10 cellular contexts compared by ENCODE assay signal in genomic region chr1:180586671-180587155, GRCh38. TPM values are rescaled to one million over a fixed set of nuclear protein-coding genes. Genes with fewer than 3 reads are reported as not detected.
DNase-seq lines count a peak whose midpoint lies in the region; ATAC-seq, FAIRE-seq and TF ChIP-seq lines count a peak whose summit lies in the region.
"Had no signal": no experiment of that assay in that cellular context is flagged by ENCODE, and none has a peak within 500 bp of the region (broad histone marks: within the 10 kb centered on the region; RNA-seq: fewer than 3 reads in every experiment).

No MANE protein-coding gene starts in this region.

- no peak overlapping the region for H3K4me3 ChIP-seq in HepG2 (replicated peaks in 1 of 3; ENCODE audit: insufficient read depth in 1 of 3, low read depth in 2 of 3, low read length in 3 of 3)
- H3K4me3 ChIP-seq in right lobe of liver, result no peak overlapping the region
- no peak overlapping the region for H3K4me3 ChIP-seq in esophagus squamous epithelium
- no peak overlapping the region for H3K4me3 ChIP-seq in tibial artery
- H3K4me3 ChIP-seq: gastrocnemius medialis had no signal

- in situ Hi-C loops in HepG2 (cut with HindIII; ENCODE audit: extremely low pct_ligation_motif_present, low pct_unique_long_range_greater_than_20kb), result no loop called here

- intact Hi-C loops in HepG2 (cut with micrococcal nuclease; ENCODE audit: unreplicated experiment), result loop anchor here (5.0 kb wide), 1 partner anchor 46 kb away; the partner anchor contains the start of gene XPR1
- intact Hi-C loops in right lobe of liver (cut with DNase I), result no loop called here
- intact Hi-C loops in esophagus squamous epithelium (cut with DNase I), result no loop called here
- intact Hi-C loops in tibial artery (cut with DNase I; ENCODE audit: low total_unique reads), result no loop called here

- H3K36me3 ChIP-seq in HepG2 (replicated peaks in 1 of 2; ENCODE audit: control insufficient read depth in 1 of 2, insufficient read depth in 2 of 2, low read length in 2 of 2) (no peaks in the 10 kb centered on the region), right lobe of liver (no peaks in the 10 kb centered on the region), esophagus squamous epithelium (no peaks in the 10 kb centered on the region), tibial artery (no peaks in the 10 kb centered on the region)
- H3K36me3 ChIP-seq: gastrocnemius medialis had no signal

- 0% methylated on average over 1 of the region's 1 CpG for WGBS in HepG2 (ENCODE audit: low lambda C conversion rate)
- WGBS in right lobe of liver (ENCODE audit: insufficient coverage, low coverage, low lambda C conversion rate, missing lambda C conversion rate), result 27% methylated on average over 1 of the region's 1 CpG
- WGBS in esophagus squamous epithelium, 2 donors, result 36 to 44% methylated on average over 1 of the region's 1 CpG

- no peaks in the 10 kb centered on the region for H3K79me2 ChIP-seq in HepG2 (ENCODE audit: insufficient read depth, low read length)

- ATAC-seq in HepG2 (peak; percentile 90), right lobe of liver (no peak), HG02678 (IDR thresholded peaks at IDR 0.05; ENCODE audit: unreplicated experiment) (no peak), GM18858 (IDR thresholded peaks at IDR 0.05; ENCODE audit: unreplicated experiment) (no peak)
- ATAC-seq: gastrocnemius medialis, T-cell had no signal

- TF ChIP-seq POLR2A in HepG2 (IDR thresholded peaks at IDR 0.05; ENCODE audit: insufficient read depth in 1 of 2, low read depth in 2 of 2, low read length in 2 of 2), result no peak
- no peak for TF ChIP-seq POLR2A in right lobe of liver (IDR thresholded peaks at IDR 0.05)
- TF ChIP-seq POLR2A in esophagus squamous epithelium (IDR thresholded peaks at IDR 0.05), result no peak

- FAIRE-seq in HepG2 (lab: Jason Lieb, UNC), result peak; percentile 75

- H3K27ac ChIP-seq in HepG2 (ENCODE audit: extremely low read length, insufficient read depth, low read length) (peak overlapping the region; percentile 53), right lobe of liver (no peak overlapping the region), esophagus squamous epithelium (peak overlapping the region in 3 of 4 donors; percentile 77 to 83 (median 80)), tibial artery (no peak overlapping the region)
- H3K27ac ChIP-seq: gastrocnemius medialis had no signal

- no peaks in the 10 kb centered on the region for H3K9me3 ChIP-seq in HepG2 (ENCODE audit: low read length)
- no peaks in the 10 kb centered on the region for H3K9me3 ChIP-seq in right lobe of liver
- H3K9me3 ChIP-seq in esophagus squamous epithelium, result no peaks in the 10 kb centered on the region
- H3K9me3 ChIP-seq in tibial artery, result peaks cover 0 to 5% (median 0%) of the 10 kb centered on the region in 3 donors
- H3K9me3 ChIP-seq: gastrocnemius medialis had no signal

- POLR2A ChIA-PET in HepG2 (lab: Yijun Ruan, JAX), result interaction anchor here (0.6 to 2.7 kb wide), 5 partner anchors 12 to 276 kb away, joined by 4 to 11 read pairs (median 4); partner anchors contain the start of gene XPR1

- no TSS peak for BruUV-seq in HepG2 (replicated peaks; lab: Mats Ljungman, UMichigan)

- CTCF ChIA-PET in HepG2 (lab: Yijun Ruan, JAX; ENCODE audit: low intra/inter-chr PET ratio, low total read pairs), result no interaction called here

- peak in 1 of 2 experiments; percentile 71; a peak in 2 of 4 replicates for TF ChIP-seq EP300 in HepG2 (IDR thresholded peaks at IDR 0.05; ENCODE audit: low read depth in 2 of 2, low read length in 2 of 2)
- TF ChIP-seq EP300 in HepG2 (CRISPR knock-in tag; IDR thresholded peaks at IDR 0.05; ENCODE audit: borderline replicate concordance), result peak; percentile 49; the same call in 1 of the 2 replicates

- no peak overlapping the region for H2AFZ ChIP-seq in HepG2 (ENCODE audit: low read length)

- H3K27me3 ChIP-seq in HepG2 (ENCODE audit: control insufficient read depth in 1 of 2, insufficient read depth in 2 of 2, low read length in 2 of 2) (no peaks in the 10 kb centered on the region), right lobe of liver (no peaks in the 10 kb centered on the region), esophagus squamous epithelium (no peaks in the 10 kb centered on the region), tibial artery (no peaks in the 10 kb centered on the region)
- H3K27me3 ChIP-seq: gastrocnemius medialis had no signal

- TF ChIP-seq CTCF in HepG2 (CRISPR knock-in tag; IDR thresholded peaks at IDR 0.05) (no peak), right lobe of liver (IDR thresholded peaks at IDR 0.05) (no peak), esophagus squamous epithelium (IDR thresholded peaks at IDR 0.05) (no peak), tibial artery (IDR thresholded peaks at IDR 0.05) (no peak)

- DNase-seq in HepG2 (ENCODE audit: low spot score), result peak; percentile 85
- DNase-seq in right lobe of liver, result no peak
- peak; percentile 99 for DNase-seq in NCI-H69 (lab: John Stamatoyannopoulos, UW)
- no peak for DNase-seq in esophagus squamous epithelium (lab: John Stamatoyannopoulos, UW)
- peak; percentile 69 for DNase-seq in ureter (ENCODE audit: low spot score)
- no peak for DNase-seq in tibial artery
- DNase-seq: gastrocnemius medialis, T-cell had no signal

- no peak overlapping the region for H3K9ac ChIP-seq in HepG2 (ENCODE audit: insufficient read depth, low read depth, low read length)

- peak overlapping the region; percentile 65 for H3K4me2 ChIP-seq in HepG2 (ENCODE audit: low read depth, low read length)

- no peak for TF ChIP-seq RAD21 in HepG2 (CRISPR knock-in tag; IDR thresholded peaks at IDR 0.05)

- H3K4me1 ChIP-seq in HepG2 (ENCODE audit: insufficient read depth, low read length), result peaks cover 45% of the 10 kb centered on the region
- no peaks in the 10 kb centered on the region for H3K4me1 ChIP-seq in right lobe of liver
- peaks cover 12 to 27% (median 22%) of the 10 kb centered on the region in 3 donors for H3K4me1 ChIP-seq in esophagus squamous epithelium
- H3K4me1 ChIP-seq in tibial artery, result peaks cover 0 to 10% (median 1%) of the 10 kb centered on the region in 4 donors
- H3K4me1 ChIP-seq: gastrocnemius medialis had no signal

- no peaks in the 10 kb centered on the region for H4K20me1 ChIP-seq in HepG2 (ENCODE audit: insufficient read depth, low read length)

TF ChIP-seq in HepG2, 621 proteins besides CTCF, POLR2A, EP300 and RAD21 (continues in another document):
- TF ChIP-seq JUN (CRISPR knock-in tag; IDR thresholded peaks at IDR 0.05), result no peak
- TF ChIP-seq PHF5A (CRISPR knock-in tag; IDR thresholded peaks at IDR 0.05; ENCODE audit: low read depth, unreplicated experiment), result no peak

RNA-seq across cellular contexts. Expression of gene OVAAL, which starts 27.9 kb away (rescaled TPM):
- total RNA-seq in HepG2 (2016; rRNA removed; fragmentation: Illumina TruSeq; extraction: Trizol), result not detected in 2 replicates
- not detected in 2 replicates for total RNA-seq in HepG2 (2016; cell fraction: cytosol; rRNA removed; fragmentation: Illumina TruSeq; extraction: Trizol; ENCODE audit: low read depth)
- total RNA-seq in HepG2 (2016; cell fraction: insoluble cytoplasmic fraction; rRNA removed; fragmentation: Illumina TruSeq; extraction: Trizol), result 0.12 TPM in 1 of 2 replicates, not detected in the other
- not detected in 2 replicates for total RNA-seq in HepG2 (2016; cell fraction: membrane; rRNA removed; fragmentation: Illumina TruSeq; extraction: Trizol)
- not detected in 2 replicates for total RNA-seq in HepG2 (2016; cell fraction: nucleus; rRNA removed; fragmentation: Illumina TruSeq; extraction: Trizol)
- 0.04 and 0.08 TPM in 2 replicates for polyA plus RNA-seq in HepG2 (2011; rRNA removed)
- 0.03 and 0.09 TPM in 2 replicates for polyA plus RNA-seq in HepG2 (2011; cell fraction: cytosol; rRNA removed)
- not detected in 2 replicates for polyA plus RNA-seq in HepG2 (2011; cell fraction: nucleus; rRNA removed)
- polyA plus RNA-seq in HepG2 (2012), result 0.09 TPM in 1 of 2 replicates, not detected in the other
- not detected in 2 replicates for polyA plus RNA-seq in HepG2 (2016; cell fraction: cytosol; fragmentation: Illumina TruSeq; extraction: Trizol; ENCODE audit: low read depth)
- polyA plus RNA-seq in HepG2 (2016; cell fraction: insoluble cytoplasmic fraction; fragmentation: Illumina TruSeq; extraction: Trizol; ENCODE audit: low read depth), result not detected in 2 replicates
- 0.10 TPM in 1 of 2 replicates, not detected in the other for polyA plus RNA-seq in HepG2 (2016; cell fraction: membrane; fragmentation: Illumina TruSeq; extraction: Trizol; ENCODE audit: low read depth)
- polyA plus RNA-seq in HepG2 (2016; cell fraction: nucleus; fragmentation: Illumina TruSeq; extraction: Trizol; ENCODE audit: insufficient read depth, low read depth), result not detected in 2 replicates
- polyA minus RNA-seq in HepG2 (2011; rRNA and poly(A)+ RNA removed; ENCODE audit: low replicate concordance), result not detected in 2 replicates
- not detected in 2 replicates for polyA minus RNA-seq in HepG2 (2011; cell fraction: cytosol; rRNA and poly(A)+ RNA removed)
- not detected in 2 replicates for polyA minus RNA-seq in HepG2 (2011; cell fraction: nucleus; rRNA and poly(A)+ RNA removed)
- total RNA-seq in right lobe of liver, result not detected
- total RNA-seq in esophagus squamous epithelium, result not detected
- not detected for total RNA-seq in ureter
- total RNA-seq: gastrocnemius medialis, T-cell had no signal

RNA-seq across cellular contexts. Expression of gene XPR1, which starts 45.1 kb away (rescaled TPM):
- total RNA-seq in HepG2 (2016; rRNA removed; fragmentation: Illumina TruSeq; extraction: Trizol), result 23.6 and 24.2 TPM in 2 replicates
- 8.5 and 8.7 TPM in 2 replicates for total RNA-seq in HepG2 (2016; cell fraction: cytosol; rRNA removed; fragmentation: Illumina TruSeq; extraction: Trizol; ENCODE audit: low read depth)
- 22.0 and 24.6 TPM in 2 replicates for total RNA-seq in HepG2 (2016; cell fraction: insoluble cytoplasmic fraction; rRNA removed; fragmentation: Illumina TruSeq; extraction: Trizol)
- total RNA-seq in HepG2 (2016; cell fraction: membrane; rRNA removed; fragmentation: Illumina TruSeq; extraction: Trizol), result 19.5 and 20.9 TPM in 2 replicates
- 25.0 and 27.4 TPM in 2 replicates for total RNA-seq in HepG2 (2016; cell fraction: nucleus; rRNA removed; fragmentation: Illumina TruSeq; extraction: Trizol)
- polyA plus RNA-seq in HepG2 (2011; rRNA removed), result 14.8 and 22.3 TPM in 2 replicates
- polyA plus RNA-seq in HepG2 (2011; cell fraction: cytosol; rRNA removed), result 8.3 and 15.5 TPM in 2 replicates
- polyA plus RNA-seq in HepG2 (2011; cell fraction: nucleus; rRNA removed), result 3.2 and 4.7 TPM in 2 replicates
- 13.5 and 14.3 TPM in 2 replicates for polyA plus RNA-seq in HepG2 (2012)
- 2.4 and 2.7 TPM in 2 replicates for polyA plus RNA-seq in HepG2 (2016; cell fraction: cytosol; fragmentation: Illumina TruSeq; extraction: Trizol; ENCODE audit: low read depth)
- 19.9 and 21.2 TPM in 2 replicates for polyA plus RNA-seq in HepG2 (2016; cell fraction: insoluble cytoplasmic fraction; fragmentation: Illumina TruSeq; extraction: Trizol; ENCODE audit: low read depth)
- polyA plus RNA-seq in HepG2 (2016; cell fraction: membrane; fragmentation: Illumina TruSeq; extraction: Trizol; ENCODE audit: low read depth), result 10.1 and 10.3 TPM in 2 replicates
- polyA plus RNA-seq in HepG2 (2016; cell fraction: nucleus; fragmentation: Illumina TruSeq; extraction: Trizol; ENCODE audit: insufficient read depth, low read depth), result 23.7 and 24.4 TPM in 2 replicates
- 26.4 and 36.0 TPM in 2 replicates for polyA minus RNA-seq in HepG2 (2011; rRNA and poly(A)+ RNA removed; ENCODE audit: low replicate concordance)
- polyA minus RNA-seq in HepG2 (2011; cell fraction: cytosol; rRNA and poly(A)+ RNA removed), result 25.1 and 26.4 TPM in 2 replicates
- 20.7 and 27.1 TPM in 2 replicates for polyA minus RNA-seq in HepG2 (2011; cell fraction: nucleus; rRNA and poly(A)+ RNA removed)
- 10 to 100 TPM in 1 of 6 experiments, 1 to 10 TPM in 5; 5.9 to 10.0 (median 9.0) TPM for total RNA-seq in right lobe of liver
- 10 to 100 TPM in 3 of 4 donors, 1 to 10 TPM in 1; 6.8 to 23.1 (median 17.2) TPM for total RNA-seq in esophagus squamous epithelium
- total RNA-seq in ureter, result 66.2 TPM

Comparison
In these comparisons a context has a peak if more than half of its experiments do, and no peak if none do; other contexts are left out.
1. DNase-seq: peak in HepG2 (single experiment), NCI-H69 (single experiment) and ureter (single experiment); none in right lobe of liver (0 of 3), esophagus squamous epithelium (single experiment) and tibial artery (0 of 2).
2. H3K27ac ChIP-seq: peak in HepG2 (single experiment) and esophagus squamous epithelium (3 of 4); none in right lobe of liver (0 of 3) and tibial artery (0 of 2).